In the genomic region with DNA sequence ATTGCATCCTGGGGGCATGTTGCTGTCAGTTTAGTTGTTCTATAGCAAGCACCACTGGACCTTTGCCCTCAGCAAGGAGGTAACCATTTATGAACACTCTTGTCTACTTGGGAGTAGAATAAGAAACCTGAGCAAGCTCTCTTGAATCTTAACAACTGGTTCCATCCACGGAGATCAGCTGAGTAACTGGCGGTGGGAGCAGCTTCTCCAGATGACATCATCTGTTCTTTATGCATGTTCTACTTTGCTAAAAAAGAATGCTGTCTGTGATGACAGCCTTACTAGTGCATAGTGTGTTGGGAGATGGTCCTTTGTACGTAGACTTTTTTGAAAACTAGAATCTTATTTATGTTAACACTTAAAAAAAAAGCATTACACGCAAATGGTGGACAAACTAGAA, we compare ENCODE assay signal across 16 cellular contexts. TPM values are rescaled to one million over a fixed set of nuclear protein-coding genes. Genes with fewer than 3 reads are reported as not detected.
A peak's percentile ranks its signal among the peaks of the same experiment; 100 is the strongest.
DNase-seq lines count a peak whose midpoint lies in the region; ATAC-seq and TF ChIP-seq lines count a peak whose summit lies in the region.
"Had no signal": no experiment of that assay in that cellular context is flagged by ENCODE, and none has a peak within 500 bp of the region (broad histone marks: within the 10 kb centered on the region; RNA-seq: fewer than 3 reads in every experiment).

No MANE protein-coding gene starts in this region.

- DNase-seq in Caco-2 (no peak), fibroblast of the aortic adventitia (ENCODE audit: low read depth) (peak; percentile 2), pons (ENCODE audit: low spot score) (peak; percentile 44), GM23338 (ENCODE audit: low spot score) (no peak), heart right ventricle (no peak)
- DNase-seq in activated CD4-positive, alpha-beta T cell treated with anti-CD3 and anti-CD28 coated beads for 1 hour: no peak
- DNase-seq: activated CD4-positive, alpha-beta T cell treated with anti-CD3 and anti-CD28 coated beads, Interleukin-2, amount 50 U/mL, for 4 hours; H9; NCI-H1092; pancreas; Peyer's patch; spleen; tibial artery had no signal

- no peaks in the 10 kb centered on the region for H3K9me3 ChIP-seq in Caco-2
- H3K9me3 ChIP-seq in heart right ventricle: no peaks in the 10 kb centered on the region
- H3K9me3 ChIP-seq: pancreas, Peyer's patch, spleen, tibial artery had no signal

- H2AFZ ChIP-seq in GM23338: no peak overlapping the region

- no peak overlapping the region for H3K4me3 Mint-ChIP-seq in Caco-2 (ENCODE audit: unreplicated experiment)
- H3K4me3 Mint-ChIP-seq in GM23338: no peak overlapping the region
- H3K4me3 Mint-ChIP-seq: activated naive CD4-positive, alpha-beta T cell treated with anti-CD3 and anti-CD28 coated beads for 36 hours; H9 had no signal

- intact Hi-C loops in Caco-2 (cut with micrococcal nuclease; ENCODE audit: unreplicated experiment) (no loop called here), heart right ventricle (cut with DNase I) (no loop called here)

- H3K9me3 Mint-ChIP-seq in Caco-2 (ENCODE audit: unreplicated experiment) (no peaks in the 10 kb centered on the region), GM23338 (no peaks in the 10 kb centered on the region)
- H3K9me3 Mint-ChIP-seq: activated naive CD4-positive, alpha-beta T cell treated with anti-CD3 and anti-CD28 coated beads for 36 hours; H9 had no signal

- POLR2A ChIA-PET in Caco-2 (lab: Charles Lee): no interaction called here

- H3K36me3 Mint-ChIP-seq in Caco-2 (ENCODE audit: insufficient read depth, unreplicated experiment) (peaks cover 10% of the 10 kb centered on the region), GM23338 (ENCODE audit: low read depth) (no peaks in the 10 kb centered on the region; the same call in 2 of the 3 replicates)

- BruUV-seq in Caco-2 (replicated peaks; lab: Mats Ljungman, UMichigan): no TSS peak

- peaks cover 54% of the 10 kb centered on the region for H3K4me1 Mint-ChIP-seq in Caco-2 (ENCODE audit: low read depth, unreplicated experiment)
- H3K4me1 Mint-ChIP-seq in GM23338: peaks cover 3% of the 10 kb centered on the region; the same call in 2 of the 3 replicates

- H3K27me3 Mint-ChIP-seq in Caco-2 (ENCODE audit: insufficient read depth, unreplicated experiment) (no peaks in the 10 kb centered on the region), GM23338 (ENCODE audit: insufficient read depth, low read depth, poor library complexity) (peaks cover 2% of the 10 kb centered on the region)

- H3K27ac ChIP-seq in angular gyrus (ENCODE audit: low read depth, low read length): peak overlapping the region; percentile 88
- H3K27ac ChIP-seq in GM23338 (ENCODE audit: low read depth): no peak overlapping the region
- no peak overlapping the region for H3K27ac ChIP-seq in heart right ventricle
- H3K27ac ChIP-seq: pancreas, Peyer's patch, spleen, tibial artery had no signal

- no peaks in the 10 kb centered on the region for H3F3A ChIP-seq in GM23338 (replicated peaks; ENCODE audit: low read depth)

- no peak for TF ChIP-seq CTCF in Caco-2 (IDR thresholded peaks at IDR 0.05; ENCODE audit: insufficient read depth in 1 of 2, low read depth in 1 of 2, low read length in 1 of 2, severe bottlenecking in 1 of 2, unreplicated experiment in 1 of 2)
- TF ChIP-seq CTCF in fibroblast of the aortic adventitia (IDR thresholded peaks at IDR 0.05; ENCODE audit: insufficient read depth, low read length): no peak
- TF ChIP-seq CTCF in GM23338 (conservative IDR thresholded peaks at IDR 0.05; ENCODE audit: low read depth in 2 of 2): no peak
- no peak for TF ChIP-seq CTCF in heart right ventricle (IDR thresholded peaks at IDR 0.05)

- no peaks in the 10 kb centered on the region for H3K36me3 ChIP-seq in Caco-2 (ENCODE audit: control insufficient read depth, insufficient read depth, low read length)
- no peaks in the 10 kb centered on the region for H3K36me3 ChIP-seq in GM23338 (ENCODE audit: insufficient read depth)
- no peaks in the 10 kb centered on the region for H3K36me3 ChIP-seq in heart right ventricle
- H3K36me3 ChIP-seq: pancreas, Peyer's patch, spleen, tibial artery had no signal

- peaks cover 11% of the 10 kb centered on the region for H3K79me2 ChIP-seq in GM23338 (replicated peaks; ENCODE audit: insufficient read depth)

- H3K4me1 ChIP-seq in Caco-2 (peaks cover 77% of the 10 kb centered on the region), GM23338 (ENCODE audit: insufficient read depth) (peaks cover 8% of the 10 kb centered on the region; the same call in 1 of the 2 replicates), heart right ventricle (no peaks in the 10 kb centered on the region)
- H3K4me1 ChIP-seq: pancreas, Peyer's patch, spleen, tibial artery had no signal

- H3K4me2 ChIP-seq in GM23338: no peak overlapping the region

- 53 to 56% methylated on average over 4 of the region's 4 CpGs for WGBS in heart right ventricle, 2 donors

- H3K9me2 ChIP-seq in GM23338 (ENCODE audit: insufficient read depth): no peaks in the 10 kb centered on the region

- H3K27me3 ChIP-seq in Caco-2 (replicated peaks; ENCODE audit: control insufficient read depth, insufficient read depth, low read length): no peaks in the 10 kb centered on the region
- H3K27me3 ChIP-seq in GM23338 (ENCODE audit: insufficient read depth): no peaks in the 10 kb centered on the region
- peaks cover 0 to 21% (median 0%) of the 10 kb centered on the region in 7 donors for H3K27me3 ChIP-seq in heart right ventricle
- H3K27me3 ChIP-seq: pancreas, Peyer's patch, spleen, tibial artery had no signal

- H4K20me1 ChIP-seq in GM23338 (replicated peaks; ENCODE audit: insufficient read depth): no peaks in the 10 kb centered on the region

- CTCF ChIA-PET in Caco-2 (lab: Charles Lee): no interaction called here

- H3K27ac Mint-ChIP-seq in Caco-2 (ENCODE audit: unreplicated experiment) (peak overlapping the region; percentile 8), GM23338 (no peak overlapping the region)
- H3K27ac Mint-ChIP-seq: activated naive CD4-positive, alpha-beta T cell treated with anti-CD3 and anti-CD28 coated beads for 36 hours; H9 had no signal

- ATAC-seq in GM23338 (no peak), GM19467 (IDR thresholded peaks at IDR 0.05; ENCODE audit: unreplicated experiment) (no peak), heart right ventricle (no peak)

- H3K4me3 ChIP-seq in Caco-2 (ENCODE audit: low read depth, low read length) (no peak overlapping the region), fibroblast of the aortic adventitia (ENCODE audit: low read depth, low read length) (no peak overlapping the region), GM23338 (no peak overlapping the region), heart right ventricle (no peak overlapping the region)
- H3K4me3 ChIP-seq: pancreas, Peyer's patch, spleen, tibial artery had no signal

TF ChIP-seq in GM23338, 12 proteins besides CTCF, POLR2A, EP300 and RAD21:
- no peak for TF ChIP-seq CREB1 (CRISPR knock-in tag; IDR thresholded peaks at IDR 0.05; ENCODE audit: low read depth)
- no peak for TF ChIP-seq REST (IDR thresholded peaks at IDR 0.05; ENCODE audit: unreplicated experiment)
- TF ChIP-seq JUNB (IDR thresholded peaks at IDR 0.05; ENCODE audit: unreplicated experiment): no peak
- TF ChIP-seq ZNF331 (CRISPR knock-in tag; IDR thresholded peaks at IDR 0.05; ENCODE audit: low read depth): no peak

RNA-seq across cellular contexts. Expression of gene SLC4A8, which starts 17.7 kb away (rescaled TPM):
- total RNA-seq in Caco-2 (2022) (62.7 and 67.0 TPM in 2 replicates), fibroblast of the aortic adventitia (ENCODE audit: low replicate concordance) (4.7 and 8.4 TPM in 2 replicates), heart right ventricle (1 to 10 TPM in 1 of 10 donors, under 1 TPM in 9; 0.28 to 1.8 (median 0.63) TPM)
- 9.2 and 20.3 TPM in 2 replicates for total RNA-seq in GM23338 (2014; rRNA removed; shearing (Covaris generic))
- polyA plus RNA-seq in GM23338 (2016; fragmentation: Nextera tagmentation; extraction: Ambion mirVana) (4.6 and 7.6 TPM in 2 replicates), heart right ventricle (under 1 TPM; 0.12 to 0.22 TPM)

RNA-seq across cellular contexts. Expression of gene GALNT6, which starts 51.1 kb away (rescaled TPM):
- total RNA-seq in Caco-2 (2022) (170 and 190 TPM in 2 replicates), fibroblast of the aortic adventitia (ENCODE audit: low replicate concordance) (0.74 and 22.1 TPM in 2 replicates), heart right ventricle (1 to 10 TPM in 5 of 10 donors, under 1 TPM in 5; 0.23 to 6.3 (median 1.0) TPM)
- total RNA-seq in GM23338 (2014; rRNA removed; shearing (Covaris generic)): 18.6 and 20.2 TPM in 2 replicates
- polyA plus RNA-seq in GM23338 (2016; fragmentation: Nextera tagmentation; extraction: Ambion mirVana) (8.1 and 8.6 TPM in 2 replicates), heart right ventricle (under 1 TPM; 0.15 to 0.57 TPM)

Comparison
In these comparisons a context has a peak if more than half of its experiments do, and no peak if none do; other contexts are left out.
1. DNase-seq: peak in fibroblast of the aortic adventitia (single experiment) and pons (single experiment); none in Caco-2 (0 of 2), GM23338 (single experiment), heart right ventricle (0 of 2) and activated CD4-positive, alpha-beta T cell treated with anti-CD3 and anti-CD28 coated beads for 1 hour (single experiment).